18 cellular contexts compared by ENCODE assay signal in the genomic region with DNA sequence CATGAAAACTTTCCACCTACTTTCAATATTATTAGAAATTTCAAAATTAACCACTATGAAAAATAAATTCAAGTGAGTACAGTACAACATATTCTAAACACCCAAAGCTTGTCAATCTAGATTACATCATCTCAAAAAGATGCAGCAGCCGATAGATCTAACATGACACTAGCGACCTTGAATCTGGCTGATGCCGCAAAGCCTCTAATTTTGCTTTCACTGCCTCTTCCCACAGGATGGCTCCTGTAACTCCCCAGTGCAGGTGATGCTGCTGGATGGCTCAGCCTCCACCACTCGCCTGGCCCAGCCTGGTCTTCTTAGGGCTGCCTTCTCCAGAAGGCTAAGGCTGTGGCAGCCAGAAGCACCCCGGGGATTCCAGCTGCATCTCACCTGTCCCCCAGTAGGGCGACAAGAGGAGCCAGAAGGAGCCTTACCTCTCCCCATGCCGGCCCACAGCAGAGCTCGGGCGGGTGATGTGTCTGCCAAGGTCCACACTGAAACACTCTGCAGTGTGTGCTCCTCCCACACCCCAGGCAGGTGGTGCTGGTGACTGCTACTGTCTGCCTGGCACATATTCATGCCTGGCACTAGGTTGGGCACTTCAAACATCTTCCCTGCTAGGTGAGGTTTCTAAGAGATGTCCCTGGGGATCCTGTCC.
A peak's percentile ranks its signal among the peaks of the same experiment; 100 is the strongest.
DNase-seq lines count a peak whose midpoint lies in the region; ATAC-seq, FAIRE-seq and TF ChIP-seq lines count a peak whose summit lies in the region.
"Had no signal": no experiment of that assay in that cellular context is flagged by ENCODE, and none has a peak within 500 bp of the region (broad histone marks: within the 10 kb centered on the region; RNA-seq: fewer than 3 reads in every experiment).

No MANE protein-coding gene starts in this region.

- H4K5ac ChIP-seq in IMR-90 (ENCODE audit: low read depth, low read length), result no peak overlapping the region

- H2AFZ ChIP-seq in IMR-90 (replicated peaks; ENCODE audit: low read length, poor library complexity) (no peak overlapping the region), HepG2 (ENCODE audit: low read length) (no peak overlapping the region)
- H2AFZ ChIP-seq: parathyroid adenoma had no signal

- peak overlapping the region; percentile 24; the same call in 1 of the 2 replicates for H3K4ac ChIP-seq in IMR-90 (ENCODE audit: low read depth, low read length)

- POLR2A ChIA-PET in IMR-90 (lab: Charles Lee; ENCODE audit: unreplicated experiment) (no interaction called here), HepG2 (lab: Yijun Ruan, JAX) (no interaction called here)

- H4K91ac ChIP-seq in IMR-90 (ENCODE audit: insufficient read depth, low read depth, low read length), result no peak overlapping the region

- no peak overlapping the region for H2AK9ac ChIP-seq in IMR-90 (replicated peaks; ENCODE audit: low read depth, low read length, poor library complexity)

- H4K8ac ChIP-seq in IMR-90 (ENCODE audit: low read depth in 2 of 2, low read length in 2 of 2), result no peak overlapping the region

- no peak for FAIRE-seq in HepG2 (lab: Jason Lieb, UNC)
- FAIRE-seq: D721Med had no signal

- H3K4me2 ChIP-seq in IMR-90 (ENCODE audit: low read depth, low read length) (no peak overlapping the region), HepG2 (ENCODE audit: low read depth, low read length) (no peak overlapping the region)

- H3K14ac ChIP-seq in IMR-90 (replicated peaks; ENCODE audit: low read depth, low read length), result no peak overlapping the region

- no peak overlapping the region for H3K4me3 ChIP-seq in IMR-90 (ENCODE audit: insufficient read depth, low read depth, low read length)
- no peak overlapping the region for H3K4me3 ChIP-seq in HepG2 (replicated peaks in 1 of 3; ENCODE audit: insufficient read depth in 1 of 3, low read depth in 2 of 3, low read length in 3 of 3)
- H3K4me3 ChIP-seq: lower lobe of right lung, skin epidermis had no signal

- no peak overlapping the region for H3K56ac ChIP-seq in IMR-90 (ENCODE audit: extremely low read depth, insufficient read depth, low read length)

- H2BK20ac ChIP-seq in IMR-90 (ENCODE audit: low read depth, low read length), result no peak overlapping the region

- no peak overlapping the region for H3K23ac ChIP-seq in IMR-90 (ENCODE audit: low read depth, low read length)

- no peak for TF ChIP-seq POLR2A in IMR-90 (IDR thresholded peaks at IDR 0.05; ENCODE audit: low read depth, low read length)
- TF ChIP-seq POLR2A in HepG2 (IDR thresholded peaks at IDR 0.05; ENCODE audit: insufficient read depth in 1 of 2, low read depth in 2 of 2, low read length in 2 of 2), result no peak

- no peaks in the 10 kb centered on the region for H3K4me1 Mint-ChIP-seq in CD14-positive monocyte

- peak overlapping the region in 2 of 7 donors; percentile 46 to 51 for H3K27ac Mint-ChIP-seq in CD14-positive monocyte

- TF ChIP-seq EP300 in HepG2 (IDR thresholded peaks at IDR 0.05; ENCODE audit: low read depth in 2 of 2, low read length in 2 of 2) (no peak), HepG2 (CRISPR knock-in tag; IDR thresholded peaks at IDR 0.05; ENCODE audit: borderline replicate concordance) (no peak)

- H3K27me3 ChIP-seq in IMR-90 (ENCODE audit: control insufficient read depth, insufficient read depth, low read length) (no peaks in the 10 kb centered on the region), HepG2 (ENCODE audit: control insufficient read depth in 1 of 2, insufficient read depth in 2 of 2, low read length in 2 of 2) (no peaks in the 10 kb centered on the region)

- H4K20me1 ChIP-seq in IMR-90 (ENCODE audit: insufficient read depth, low read length) (peaks cover 4% of the 10 kb centered on the region), HepG2 (ENCODE audit: insufficient read depth, low read length) (peaks cover 13% of the 10 kb centered on the region; the same call in 1 of the 2 replicates)

- H3K4me1 ChIP-seq in IMR-90 (ENCODE audit: control insufficient read depth, insufficient read depth, low read length) (peaks cover 8% of the 10 kb centered on the region), HepG2 (ENCODE audit: insufficient read depth, low read length) (peaks cover 34% of the 10 kb centered on the region)

- H3K9me3 Mint-ChIP-seq in CD14-positive monocyte, result no peaks in the 10 kb centered on the region
- H3K9me3 Mint-ChIP-seq: immature natural killer cell had no signal

- H3K36me3 ChIP-seq in IMR-90 (ENCODE audit: control insufficient read depth, insufficient read depth, low read length), result peaks cover 1% of the 10 kb centered on the region
- H3K36me3 ChIP-seq in HepG2 (replicated peaks in 1 of 2; ENCODE audit: control insufficient read depth in 1 of 2, insufficient read depth in 2 of 2, low read length in 2 of 2), result peaks cover 19 to 38% of the 10 kb centered on the region in 2 experiments

- no peak overlapping the region for H2BK5ac ChIP-seq in IMR-90 (ENCODE audit: low read depth, low read length, poor library complexity, severe bottlenecking)

- peaks cover 9% of the 10 kb centered on the region; the same call in 1 of the 2 replicates for H3K9me1 ChIP-seq in IMR-90 (ENCODE audit: insufficient read depth, low read length)

- dilution Hi-C loops in IMR-90 (cut with HindIII; ENCODE audit: low sequenced_read_pairs, unreplicated experiment), result no loop called here

- H3K9me3 ChIP-seq in IMR-90 (ENCODE audit: control insufficient read depth, insufficient read depth, low read length) (no peaks in the 10 kb centered on the region), HepG2 (ENCODE audit: low read length) (no peaks in the 10 kb centered on the region)
- H3K9me3 ChIP-seq: lower lobe of right lung had no signal

- TF ChIP-seq CTCF in IMR-90 (conservative IDR thresholded peaks at IDR 0.05; ENCODE audit: low read depth, low read length) (no peak), HepG2 (CRISPR knock-in tag; IDR thresholded peaks at IDR 0.05) (no peak), CD14-positive monocyte (IDR thresholded peaks at IDR 0.05) (no peak)

- H3K79me1 ChIP-seq in IMR-90 (ENCODE audit: low read depth in 1 of 2, low read length in 2 of 2), result peaks cover 3 to 24% of the 10 kb centered on the region in 2 experiments; a peak in 3 of 4 replicates

- H3K4me3 Mint-ChIP-seq in CD14-positive monocyte, result no peak overlapping the region
- H3K4me3 Mint-ChIP-seq: immature natural killer cell had no signal

- peaks cover 37 to 43% of the 10 kb centered on the region in 2 donors for H3K36me3 Mint-ChIP-seq in CD14-positive monocyte

- in situ Hi-C loops in IMR-90 (cut with MboI; ENCODE audit: low sequenced_read_pairs), result no loop called here
- in situ Hi-C loops in HepG2 (cut with HindIII; ENCODE audit: extremely low pct_ligation_motif_present, low pct_unique_long_range_greater_than_20kb), result no loop called here

- TF ChIP-seq RAD21 in IMR-90 (IDR thresholded peaks at IDR 0.05; ENCODE audit: low read length) (no peak), HepG2 (CRISPR knock-in tag; IDR thresholded peaks at IDR 0.05) (no peak)

- no peaks in the 10 kb centered on the region for H3K27me3 Mint-ChIP-seq in CD14-positive monocyte (ENCODE audit: low read depth in 3 of 3)

- ATAC-seq in IMR-90 (ENCODE audit: low read depth) (no peak), HepG2 (peak; percentile 28), HG03442 (IDR thresholded peaks at IDR 0.05; ENCODE audit: unreplicated experiment) (no peak), GM18498 (IDR thresholded peaks at IDR 0.05; ENCODE audit: unreplicated experiment) (no peak)

- H2BK15ac ChIP-seq in IMR-90 (ENCODE audit: low read depth, low read length), result no peak overlapping the region

- intact Hi-C loops in IMR-90 (cut with micrococcal nuclease) (no loop called here), HepG2 (cut with micrococcal nuclease; ENCODE audit: unreplicated experiment) (no loop called here), CD14-positive monocyte (cut with micrococcal nuclease) (no loop called here)

- no peak overlapping the region for H2BK120ac ChIP-seq in IMR-90 (ENCODE audit: low read depth, low read length)

- H3K9ac ChIP-seq in IMR-90 (ENCODE audit: low read depth, low read length) (no peak overlapping the region), HepG2 (ENCODE audit: insufficient read depth, low read depth, low read length) (no peak overlapping the region)
- H3K9ac ChIP-seq: parathyroid adenoma had no signal

- no peak overlapping the region for H3K18ac ChIP-seq in IMR-90 (ENCODE audit: low read depth, low read length)

- DNase-seq in DMS79 (lab: John Stamatoyannopoulos, UW) (peak; percentile 21), IMR-90 (no peak), RPMI8226 (peak; percentile 7), HepG2 (ENCODE audit: low spot score) (no peak), NCI-H146 treated with DMSO at 0.1 percent for 48 hours (lab: John Stamatoyannopoulos, UW; ENCODE audit: unreplicated experiment) (no peak), CD14-positive monocyte (ENCODE audit: low spot score) (no peak)
- DNase-seq: activated effector memory CD4-positive, alpha-beta T cell treated with Interleukin-2 at 50 U/mL for 16 hours; effector CD8-positive, alpha-beta T cell; immature natural killer cell; lower lobe of right lung; NCI-H226; stimulated activated CD4-positive, alpha-beta T cell treated with anti-CD3 and anti-CD28 coated beads, Interleukin-4, amount 100 ng/mL, for 24 hours; T1000 had no signal

- H3K27ac ChIP-seq in IMR-90 (ENCODE audit: insufficient read depth, low read length) (no peak overlapping the region), HepG2 (ENCODE audit: extremely low read length, insufficient read depth, low read length) (no peak overlapping the region)
- H3K27ac ChIP-seq: lower lobe of right lung, parathyroid adenoma, skin epidermis had no signal

- BruUV-seq in IMR-90 (replicated peaks; lab: Mats Ljungman, UMichigan), result no TSS peak
- BruUV-seq in HepG2 (replicated peaks; lab: Mats Ljungman, UMichigan), result no TSS peak

- no peak overlapping the region for H2AK5ac ChIP-seq in IMR-90 (ENCODE audit: low read depth, low read length)

- CTCF ChIA-PET in IMR-90 (lab: Yijun Ruan, JAX) (no interaction called here), HepG2 (lab: Yijun Ruan, JAX; ENCODE audit: low intra/inter-chr PET ratio, low total read pairs) (no interaction called here)

- peaks cover 2% of the 10 kb centered on the region for H3K79me2 ChIP-seq in HepG2 (ENCODE audit: insufficient read depth, low read length)

- WGBS in IMR-90 (ENCODE audit: extremely low coverage in 2 of 2, insufficient read length in 1 of 2), 2 experiments, result 88% methylated on average over 1 of the region's 9 CpGs; no CpG with 5 or more reads in 1 of the 2 experiments
- WGBS in HepG2 (ENCODE audit: low lambda C conversion rate), result 91% methylated on average over 8 of the region's 9 CpGs

TF ChIP-seq in IMR-90, 13 proteins besides CTCF, POLR2A, EP300 and RAD21 (continues in another document):
- TF ChIP-seq MAZ (IDR thresholded peaks at IDR 0.05; ENCODE audit: borderline replicate concordance, low read depth, low read length) (no peak), BHLHE40 (IDR thresholded peaks at IDR 0.05; ENCODE audit: low read depth, low read length) (no peak)

TF ChIP-seq in HepG2, 621 proteins besides CTCF, POLR2A, EP300 and RAD21 (continues in another document):
- TF ChIP-seq ZFP37 (CRISPR knock-in tag; IDR thresholded peaks at IDR 0.05; ENCODE audit: borderline replicate concordance) (no peak), ZNF781 (CRISPR knock-in tag; IDR thresholded peaks at IDR 0.05; ENCODE audit: borderline replicate concordance, not compliant biosample characterization) (no peak), SNRNP70 (IDR thresholded peaks at IDR 0.05; ENCODE audit: low read depth, low read length) (no peak), ZNF329 (CRISPR knock-in tag; IDR thresholded peaks at IDR 0.05; ENCODE audit: low read depth) (no peak), ZNF777 (CRISPR knock-in tag; IDR thresholded peaks at IDR 0.05) (no peak)

Comparison
In these comparisons a context has a peak if more than half of its experiments do, and no peak if none do; other contexts are left out.
1. DNase-seq: peak in DMS79 (single experiment) and RPMI8226 (single experiment); none in IMR-90 (single experiment), HepG2 (single experiment), NCI-H146 treated with DMSO at 0.1 percent for 48 hours (single experiment) and CD14-positive monocyte (single experiment).